1 cellular context compared by ENCODE assay signal in the genomic region with DNA sequence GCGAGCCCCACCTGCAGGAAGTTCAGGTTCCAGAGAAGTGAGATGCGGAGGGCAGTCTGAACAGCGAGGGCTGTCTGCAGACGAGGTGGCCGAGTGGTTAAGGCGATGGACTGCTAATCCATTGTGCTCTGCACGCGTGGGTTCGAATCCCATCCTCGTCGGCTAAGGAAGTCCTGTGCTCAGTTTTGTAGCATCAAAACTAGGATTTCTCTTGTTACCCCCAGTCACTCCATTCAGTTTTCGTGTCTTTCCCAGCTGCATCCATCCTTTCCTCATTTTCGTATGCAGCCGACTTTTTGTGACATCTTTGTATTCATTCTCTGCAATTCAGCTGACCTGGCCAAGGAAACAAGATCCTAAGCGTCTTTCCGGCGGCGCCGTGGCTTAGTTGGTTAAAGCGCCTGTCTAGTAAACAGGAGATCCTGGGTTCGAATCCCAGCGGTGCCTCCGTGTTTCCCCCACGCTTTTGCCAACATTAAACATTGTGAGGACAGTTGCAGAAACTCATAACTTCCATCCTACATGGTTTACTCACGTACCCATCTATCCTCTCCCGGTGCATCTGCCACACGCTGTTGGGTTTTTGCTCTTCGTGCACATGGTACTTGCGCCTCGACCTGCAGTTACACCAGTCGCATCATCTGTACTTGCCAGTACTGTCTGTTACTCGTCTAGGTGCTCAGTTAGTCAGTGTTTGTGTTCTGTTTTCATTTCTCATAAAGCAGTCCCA.
TF ChIP-seq lines count a peak whose summit lies in the region.

No MANE protein-coding gene starts in this region.

TF ChIP-seq in HCT116, 20 proteins besides CTCF, POLR2A, EP300 and RAD21:
- TF ChIP-seq, protein P1, sequence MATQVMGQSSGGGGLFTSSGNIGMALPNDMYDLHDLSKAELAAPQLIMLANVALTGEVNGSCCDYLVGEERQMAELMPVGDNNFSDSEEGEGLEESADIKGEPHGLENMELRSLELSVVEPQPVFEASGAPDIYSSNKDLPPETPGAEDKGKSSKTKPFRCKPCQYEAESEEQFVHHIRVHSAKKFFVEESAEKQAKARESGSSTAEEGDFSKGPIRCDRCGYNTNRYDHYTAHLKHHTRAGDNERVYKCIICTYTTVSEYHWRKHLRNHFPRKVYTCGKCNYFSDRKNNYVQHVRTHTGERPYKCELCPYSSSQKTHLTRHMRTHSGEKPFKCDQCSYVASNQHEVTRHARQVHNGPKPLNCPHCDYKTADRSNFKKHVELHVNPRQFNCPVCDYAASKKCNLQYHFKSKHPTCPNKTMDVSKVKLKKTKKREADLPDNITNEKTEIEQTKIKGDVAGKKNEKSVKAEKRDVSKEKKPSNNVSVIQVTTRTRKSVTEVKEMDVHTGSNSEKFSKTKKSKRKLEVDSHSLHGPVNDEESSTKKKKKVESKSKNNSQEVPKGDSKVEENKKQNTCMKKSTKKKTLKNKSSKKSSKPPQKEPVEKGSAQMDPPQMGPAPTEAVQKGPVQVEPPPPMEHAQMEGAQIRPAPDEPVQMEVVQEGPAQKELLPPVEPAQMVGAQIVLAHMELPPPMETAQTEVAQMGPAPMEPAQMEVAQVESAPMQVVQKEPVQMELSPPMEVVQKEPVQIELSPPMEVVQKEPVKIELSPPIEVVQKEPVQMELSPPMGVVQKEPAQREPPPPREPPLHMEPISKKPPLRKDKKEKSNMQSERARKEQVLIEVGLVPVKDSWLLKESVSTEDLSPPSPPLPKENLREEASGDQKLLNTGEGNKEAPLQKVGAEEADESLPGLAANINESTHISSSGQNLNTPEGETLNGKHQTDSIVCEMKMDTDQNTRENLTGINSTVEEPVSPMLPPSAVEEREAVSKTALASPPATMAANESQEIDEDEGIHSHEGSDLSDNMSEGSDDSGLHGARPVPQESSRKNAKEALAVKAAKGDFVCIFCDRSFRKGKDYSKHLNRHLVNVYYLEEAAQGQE (IDR thresholded peaks at IDR 0.05; ENCODE audit: low read depth): no peak
- 0 out of 2 replicates have a peak, but pooled peaks have one; percentile 71 for TF ChIP-seq SIN3A (IDR thresholded peaks at IDR 0.05; ENCODE audit: low read depth)
- no peak for TF ChIP-seq ZNF274 (IDR thresholded peaks at IDR 0.05; ENCODE audit: low read depth, low read length)
- TF ChIP-seq EZH2 (IDR thresholded peaks at IDR 0.05): no peak
- TF ChIP-seq EGR1 (IDR thresholded peaks at IDR 0.05; ENCODE audit: low read depth): peak; percentile 0; the same call in 1 of the 2 replicates
- TF ChIP-seq, protein P2, sequence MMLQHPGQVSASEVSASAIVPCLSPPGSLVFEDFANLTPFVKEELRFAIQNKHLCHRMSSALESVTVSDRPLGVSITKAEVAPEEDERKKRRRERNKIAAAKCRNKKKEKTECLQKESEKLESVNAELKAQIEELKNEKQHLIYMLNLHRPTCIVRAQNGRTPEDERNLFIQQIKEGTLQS (IDR thresholded peaks at IDR 0.05): peak; percentile 96
- TF ChIP-seq FOSL1 (IDR thresholded peaks at IDR 0.05; ENCODE audit: low read depth): no peak
- TF ChIP-seq POLR2AphosphoS5 (IDR thresholded peaks at IDR 0.05; ENCODE audit: low read depth, low read length): no peak
- TF ChIP-seq, protein P3, sequence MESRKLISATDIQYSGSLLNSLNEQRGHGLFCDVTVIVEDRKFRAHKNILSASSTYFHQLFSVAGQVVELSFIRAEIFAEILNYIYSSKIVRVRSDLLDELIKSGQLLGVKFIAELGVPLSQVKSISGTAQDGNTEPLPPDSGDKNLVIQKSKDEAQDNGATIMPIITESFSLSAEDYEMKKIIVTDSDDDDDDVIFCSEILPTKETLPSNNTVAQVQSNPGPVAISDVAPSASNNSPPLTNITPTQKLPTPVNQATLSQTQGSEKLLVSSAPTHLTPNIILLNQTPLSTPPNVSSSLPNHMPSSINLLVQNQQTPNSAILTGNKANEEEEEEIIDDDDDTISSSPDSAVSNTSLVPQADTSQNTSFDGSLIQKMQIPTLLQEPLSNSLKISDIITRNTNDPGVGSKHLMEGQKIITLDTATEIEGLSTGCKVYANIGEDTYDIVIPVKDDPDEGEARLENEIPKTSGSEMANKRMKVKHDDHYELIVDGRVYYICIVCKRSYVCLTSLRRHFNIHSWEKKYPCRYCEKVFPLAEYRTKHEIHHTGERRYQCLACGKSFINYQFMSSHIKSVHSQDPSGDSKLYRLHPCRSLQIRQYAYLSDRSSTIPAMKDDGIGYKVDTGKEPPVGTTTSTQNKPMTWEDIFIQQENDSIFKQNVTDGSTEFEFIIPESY (IDR thresholded peaks at IDR 0.05; ENCODE audit: extremely low read depth, insufficient replicate concordance, low read length): no peak
- TF ChIP-seq JUND (IDR thresholded peaks at IDR 0.05): no peak
- TF ChIP-seq SP1 (IDR thresholded peaks at IDR 0.05; ENCODE audit: low read depth): no peak
- no peak for TF ChIP-seq ELF1 (IDR thresholded peaks at IDR 0.05; ENCODE audit: borderline replicate concordance, low read depth)
- no peak for TF ChIP-seq EZH2phosphoT487 (IDR thresholded peaks at IDR 0.05; ENCODE audit: borderline replicate concordance)
- no peak for TF ChIP-seq CEBPB (IDR thresholded peaks at IDR 0.05; ENCODE audit: low read depth)
- TF ChIP-seq TCF7L2 (IDR thresholded peaks at IDR 0.05; ENCODE audit: borderline replicate concordance, extremely low read depth, insufficient read depth, insufficient read length): peak; percentile 10
- peak; percentile 58 for TF ChIP-seq YY1 (IDR thresholded peaks at IDR 0.05; ENCODE audit: extremely low read depth, insufficient replicate concordance, low read depth, low read length)
- TF ChIP-seq ZFX (IDR thresholded peaks at IDR 0.05): no peak
- TF ChIP-seq, protein P4, sequence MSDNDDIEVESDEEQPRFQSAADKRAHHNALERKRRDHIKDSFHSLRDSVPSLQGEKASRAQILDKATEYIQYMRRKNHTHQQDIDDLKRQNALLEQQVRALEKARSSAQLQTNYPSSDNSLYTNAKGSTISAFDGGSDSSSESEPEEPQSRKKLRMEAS (IDR thresholded peaks at IDR 0.05): peak; percentile 48
- peak; percentile 47; the same call in 1 of the 2 replicates for TF ChIP-seq CBX3 (IDR thresholded peaks at IDR 0.05; ENCODE audit: low read depth)
- TF ChIP-seq SRF (IDR thresholded peaks at IDR 0.05; ENCODE audit: low read depth): no peak
